Comparison of ENCODE assay signal across 8 cellular contexts in genomic region chr5:59390074-59390659, GRCh38.
DNase-seq lines count a peak whose midpoint lies in the region; ATAC-seq, FAIRE-seq and TF ChIP-seq lines count a peak whose summit lies in the region.
"Had no signal": no experiment of that assay in that cellular context is flagged by ENCODE, and none has a peak within 500 bp of the region (broad histone marks: within the 10 kb centered on the region; RNA-seq: fewer than 3 reads in every experiment).

No MANE protein-coding gene starts in this region.

- no peak for DNase-seq in DND-41
- DNase-seq in HL-60 (ENCODE audit: low read depth in 1 of 2, low spot score in 1 of 2) = no peak
- peak in 2 of 7 donors; percentile 29 to 34 for DNase-seq in adrenal gland
- DNase-seq in HepG2 (ENCODE audit: low spot score) = peak; percentile 18
- no peak for DNase-seq in stimulated activated effector memory CD8-positive, alpha-beta T cell treated with anti-CD3 and anti-CD28 coated beads, Interleukin-12 subunit alpha, Interleukin-12 subunit beta, amount 100 ng/mL, for 72 hours (ENCODE audit: low spot score in 2 of 2)
- no peak for DNase-seq in suprapubic skin (ENCODE audit: low spot score in 2 of 2)

- no peak for TF ChIP-seq RAD21 in HepG2 (CRISPR knock-in tag; IDR thresholded peaks at IDR 0.05)

- H3K9me3 Mint-ChIP-seq in stimulated activated effector memory CD8-positive, alpha-beta T cell treated with anti-CD3 and anti-CD28 coated beads, Interleukin-12 subunit alpha, Interleukin-12 subunit beta, amount 100 ng/mL, for 72 hours = no peaks in the 10 kb centered on the region
- H3K9me3 Mint-ChIP-seq: T-cell had no signal

- no peak overlapping the region for H3K27ac Mint-ChIP-seq in stimulated activated effector memory CD8-positive, alpha-beta T cell treated with anti-CD3 and anti-CD28 coated beads, Interleukin-12 subunit alpha, Interleukin-12 subunit beta, amount 100 ng/mL, for 72 hours
- H3K27ac Mint-ChIP-seq: T-cell had no signal

- H3K36me3 Mint-ChIP-seq in stimulated activated effector memory CD8-positive, alpha-beta T cell treated with anti-CD3 and anti-CD28 coated beads, Interleukin-12 subunit alpha, Interleukin-12 subunit beta, amount 100 ng/mL, for 72 hours = no peaks in the 10 kb centered on the region
- H3K36me3 Mint-ChIP-seq: T-cell had no signal

- TF ChIP-seq CTCF in DND-41 (IDR thresholded peaks at IDR 0.05; ENCODE audit: borderline replicate concordance, extremely low read depth, low read length, poor library complexity, severe bottlenecking) (peak; percentile 69), HL-60 (IDR thresholded peaks at IDR 0.05; ENCODE audit: insufficient read depth, low read length) (peak; percentile 3), adrenal gland (IDR thresholded peaks at IDR 0.05) (peak; percentile 40 to 77 (median 56)), HepG2 (CRISPR knock-in tag; IDR thresholded peaks at IDR 0.05) (peak; percentile 47), suprapubic skin (IDR thresholded peaks at IDR 0.05) (peak in 1 of 2 donors; percentile 49)

- 44 to 49% (median 47%) methylated on average over 2 of the region's 2 CpGs for WGBS in adrenal gland, 4 donors
- 48% methylated on average over 2 of the region's 2 CpGs for WGBS in HepG2 (ENCODE audit: low lambda C conversion rate)
- WGBS in suprapubic skin = 49% methylated on average over 2 of the region's 2 CpGs

- intact Hi-C loops in adrenal gland (cut with DNase I) = loop anchor here in 1 of 2 donors (5.0 kb wide), 1 partner anchor 412 kb away; no protein-coding TSS in a partner anchor
- intact Hi-C loops in HepG2 (cut with micrococcal nuclease; ENCODE audit: unreplicated experiment) = loop anchor here (2.0 to 5.0 kb wide), 4 partner anchors 412 to 1257 kb away; no protein-coding TSS in a partner anchor

- TF ChIP-seq EP300 in HepG2 (IDR thresholded peaks at IDR 0.05; ENCODE audit: low read depth in 2 of 2, low read length in 2 of 2) (no peak), HepG2 (CRISPR knock-in tag; IDR thresholded peaks at IDR 0.05; ENCODE audit: borderline replicate concordance) (no peak), suprapubic skin (IDR thresholded peaks at IDR 0.05) (no peak)

- H3K9me3 ChIP-seq in DND-41 (ENCODE audit: insufficient read depth, low read length, severe bottlenecking) (no peaks in the 10 kb centered on the region), adrenal gland (replicated peaks in 1 of 3) (no peaks in the 10 kb centered on the region), HepG2 (ENCODE audit: low read length) (no peaks in the 10 kb centered on the region), suprapubic skin (no peaks in the 10 kb centered on the region)

- H3K4me3 ChIP-seq in DND-41 (ENCODE audit: low read depth in 1 of 2, low read length in 2 of 2) (no peak overlapping the region), HL-60 (replicated peaks; ENCODE audit: insufficient read depth, low read length) (no peak overlapping the region), adrenal gland (no peak overlapping the region), HepG2 (replicated peaks in 1 of 3; ENCODE audit: insufficient read depth in 1 of 3, low read depth in 2 of 3, low read length in 3 of 3) (no peak overlapping the region), suprapubic skin (no peak overlapping the region)

- H3K4me3 Mint-ChIP-seq in stimulated activated effector memory CD8-positive, alpha-beta T cell treated with anti-CD3 and anti-CD28 coated beads, Interleukin-12 subunit alpha, Interleukin-12 subunit beta, amount 100 ng/mL, for 72 hours = no peak overlapping the region
- H3K4me3 Mint-ChIP-seq: T-cell had no signal

- no TSS peak for BruUV-seq in HepG2 (replicated peaks; lab: Mats Ljungman, UMichigan)

- no peaks in the 10 kb centered on the region for H3K4me1 ChIP-seq in DND-41 (ENCODE audit: insufficient read depth, low read length)
- H3K4me1 ChIP-seq in adrenal gland (replicated peaks in 1 of 2) = no peaks in the 10 kb centered on the region
- H3K4me1 ChIP-seq in HepG2 (ENCODE audit: insufficient read depth, low read length) = no peaks in the 10 kb centered on the region
- H3K4me1 ChIP-seq in suprapubic skin = no peaks in the 10 kb centered on the region

- TF ChIP-seq POLR2A in adrenal gland (IDR thresholded peaks at IDR 0.05) = no peak
- no peak for TF ChIP-seq POLR2A in HepG2 (IDR thresholded peaks at IDR 0.05; ENCODE audit: insufficient read depth in 1 of 2, low read depth in 2 of 2, low read length in 2 of 2)
- TF ChIP-seq POLR2A in suprapubic skin (IDR thresholded peaks at IDR 0.05) = no peak

- H3K4me2 ChIP-seq in DND-41 (ENCODE audit: insufficient read depth, low read length) (no peak overlapping the region), HepG2 (ENCODE audit: low read depth, low read length) (no peak overlapping the region)

- H3K36me3 ChIP-seq in DND-41 (ENCODE audit: insufficient read depth, low read length) = no peaks in the 10 kb centered on the region
- no peaks in the 10 kb centered on the region for H3K36me3 ChIP-seq in adrenal gland (replicated peaks in 1 of 2)
- H3K36me3 ChIP-seq in HepG2 (replicated peaks in 1 of 2; ENCODE audit: control insufficient read depth in 1 of 2, insufficient read depth in 2 of 2, low read length in 2 of 2) = no peaks in the 10 kb centered on the region
- no peaks in the 10 kb centered on the region for H3K36me3 ChIP-seq in suprapubic skin

- H2AFZ ChIP-seq in DND-41 (ENCODE audit: low read depth, low read length) (no peak overlapping the region), HepG2 (ENCODE audit: low read length) (no peak overlapping the region)

- no peak overlapping the region for H3K27ac ChIP-seq in DND-41 (ENCODE audit: low read length)
- no peak overlapping the region for H3K27ac ChIP-seq in HL-60 (replicated peaks)
- no peak overlapping the region for H3K27ac ChIP-seq in adrenal gland
- no peak overlapping the region for H3K27ac ChIP-seq in HepG2 (ENCODE audit: extremely low read length, insufficient read depth, low read length)
- H3K27ac ChIP-seq in suprapubic skin = no peak overlapping the region

- POLR2A ChIA-PET in HepG2 (lab: Yijun Ruan, JAX) = no interaction called here

- no peaks in the 10 kb centered on the region for H3K4me1 Mint-ChIP-seq in stimulated activated effector memory CD8-positive, alpha-beta T cell treated with anti-CD3 and anti-CD28 coated beads, Interleukin-12 subunit alpha, Interleukin-12 subunit beta, amount 100 ng/mL, for 72 hours
- H3K4me1 Mint-ChIP-seq: T-cell had no signal

- H3K9ac ChIP-seq in DND-41 (ENCODE audit: low read depth, low read length) (no peak overlapping the region), HepG2 (ENCODE audit: insufficient read depth, low read depth, low read length) (no peak overlapping the region)

- H3K79me2 ChIP-seq in DND-41 (ENCODE audit: insufficient read depth, low read length) (no peaks in the 10 kb centered on the region), HepG2 (ENCODE audit: insufficient read depth, low read length) (no peaks in the 10 kb centered on the region)

- CTCF ChIA-PET in HepG2 (lab: Yijun Ruan, JAX; ENCODE audit: low intra/inter-chr PET ratio, low total read pairs) = interaction anchor here (0.8 to 1.3 kb wide), 2 partner anchors 897 to 993 kb away, joined by 4 to 6 read pairs; no protein-coding TSS in a partner anchor

- ATAC-seq in DND-41 (ENCODE audit: insufficient read depth, low read depth) (no peak), HepG2 (no peak), HG03432 (IDR thresholded peaks at IDR 0.05; ENCODE audit: unreplicated experiment) (no peak)
- no peak for ATAC-seq in stimulated activated effector memory CD8-positive, alpha-beta T cell treated with anti-CD3 and anti-CD28 coated beads, Interleukin-12 subunit alpha, Interleukin-12 subunit beta, amount 100 ng/mL, for 72 hours
- ATAC-seq: T-cell had no signal

- H4K20me1 ChIP-seq in DND-41 (ENCODE audit: insufficient read depth, low read length) (no peaks in the 10 kb centered on the region), HepG2 (ENCODE audit: insufficient read depth, low read length) (0 out of 2 replicates have a peak, but pooled peaks cover 2% of the 10 kb centered on the region)

- in situ Hi-C loops in HepG2 (cut with HindIII; ENCODE audit: extremely low pct_ligation_motif_present, low pct_unique_long_range_greater_than_20kb) = loop anchor here (25.0 kb wide), 5 partner anchors 272 to 1272 kb away; no protein-coding TSS in a partner anchor

- no peaks in the 10 kb centered on the region for H3K27me3 ChIP-seq in DND-41 (ENCODE audit: insufficient read depth, low read length, poor library complexity)
- no peaks in the 10 kb centered on the region for H3K27me3 ChIP-seq in HL-60 (ENCODE audit: insufficient read depth, poor library complexity, severe bottlenecking)
- no peaks in the 10 kb centered on the region for H3K27me3 ChIP-seq in adrenal gland
- H3K27me3 ChIP-seq in HepG2 (ENCODE audit: control insufficient read depth in 1 of 2, insufficient read depth in 2 of 2, low read length in 2 of 2) = no peaks in the 10 kb centered on the region
- H3K27me3 ChIP-seq in suprapubic skin = no peaks in the 10 kb centered on the region

- FAIRE-seq in HepG2 (lab: Jason Lieb, UNC) = no peak

TF ChIP-seq in HepG2, 621 proteins besides CTCF, POLR2A, EP300 and RAD21:
- TF ChIP-seq ATF6 (CRISPR knock-in tag; conservative IDR thresholded peaks at IDR 0.05) (no peak), STAG1 (CRISPR knock-in tag; IDR thresholded peaks at IDR 0.05) (peak; percentile 58)
